In genomic region chr7:38834357-38834756, GRCh38 we compare ENCODE assay signal across 28 cellular contexts.
"Had no signal": no experiment of that assay in that cellular context is flagged by ENCODE, and none has a peak within 500 bp of the region (broad histone marks: within the 10 kb centered on the region; RNA-seq: fewer than 3 reads in every experiment).

No MANE protein-coding gene starts in this region.

- H3K27ac ChIP-seq: heart right ventricle, hepatocyte, left ventricle myocardium inferior, neural progenitor cell, neutrophil, prostate gland, skin epidermis, stomach, testis, thyroid gland, transverse colon, upper lobe of left lung had no signal

- H3K4me3 Mint-ChIP-seq: mesothelial cell of epicardium, naive B cell, natural killer cell, nephron progenitor cell, neural progenitor cell had no signal

- DNase-seq: heart right ventricle; islet precursor cell; left ventricle myocardium inferior; mesendoderm; naive B cell; natural killer cell; nephron progenitor cell; occipital lobe; retina; right cardiac atrium; stimulated activated CD4-positive, alpha-beta T cell treated with anti-CD3 and anti-CD28 coated beads, Interleukin-12 subunit alpha, Interleukin-12 subunit beta, amount 100 ng/mL, for 4 hours; stimulated activated CD4-positive, alpha-beta T cell treated with anti-CD3 and anti-CD28 coated beads, Interleukin-15, amount 100 ng/mL, for 24 hours; stimulated activated CD4-positive, alpha-beta T cell treated with anti-CD3 and anti-CD28 coated beads, Interleukin-2, amount 100 ng/mL, for 24 hours; stimulated activated CD4-positive, alpha-beta T cell treated with anti-CD3 and anti-CD28 coated beads, Interleukin-4, amount 100 ng/mL, for 1 hour; stimulated activated naive CD4-positive, alpha-beta T cell treated with Interleukin-2 at 50 U/mL for 16 hours; stomach; testis; thyroid gland; transverse colon; upper lobe of left lung had no signal

- H3K4me1 Mint-ChIP-seq: mesothelial cell of epicardium had no signal

- H3K4me3 ChIP-seq: heart right ventricle, hepatocyte, left ventricle myocardium inferior, lung, neural progenitor cell, prostate gland, skin epidermis, stomach, testis, thyroid gland, transverse colon, upper lobe of left lung had no signal

- H3K27ac Mint-ChIP-seq: mesothelial cell of epicardium, nephron progenitor cell, neural progenitor cell had no signal

- ATAC-seq: heart right ventricle, natural killer cell, right cardiac atrium, sciatic nerve had no signal

- H3K36me3 Mint-ChIP-seq: mesothelial cell of epicardium, natural killer cell, neural progenitor cell had no signal

- H3K27me3 ChIP-seq: heart right ventricle, hepatocyte, neural progenitor cell, neutrophil, stomach, testis, thyroid gland, transverse colon, upper lobe of left lung had no signal

- H3K27me3 Mint-ChIP-seq: naive B cell had no signal

- H3K9me3 Mint-ChIP-seq: mesothelial cell of epicardium, natural killer cell, neural progenitor cell had no signal

- H3K36me3 ChIP-seq: left ventricle myocardium inferior, neural progenitor cell, prostate gland, thyroid gland, transverse colon, upper lobe of left lung had no signal

- H3K9me3 ChIP-seq: heart right ventricle, left ventricle myocardium inferior, neutrophil, prostate gland, stomach, testis, thyroid gland, transverse colon, upper lobe of left lung had no signal

- H3K4me1 ChIP-seq: neural progenitor cell, prostate gland, testis, transverse colon, upper lobe of left lung had no signal
